In genomic region chr22:41935015-41935908, GRCh38 we compare ENCODE assay signal across 1 cellular context.
TF ChIP-seq lines count a peak whose summit lies in the region.

No MANE protein-coding gene starts in this region.

TF ChIP-seq in SK-N-SH, 30 proteins besides CTCF, POLR2A, EP300 and RAD21:
- TF ChIP-seq REST (IDR thresholded peaks at IDR 0.05; ENCODE audit: low read depth, low read length): no peak
- TF ChIP-seq ELF1 (IDR thresholded peaks at IDR 0.05): no peak
- TF ChIP-seq FOXM1 (IDR thresholded peaks at IDR 0.05; ENCODE audit: low read depth): no peak
- TF ChIP-seq MXI1 (IDR thresholded peaks at IDR 0.05; ENCODE audit: low read depth, low read length): no peak
- no peak for TF ChIP-seq SIN3A (IDR thresholded peaks at IDR 0.05; ENCODE audit: borderline replicate concordance, low read depth, low read length)
- TF ChIP-seq YY1 (IDR thresholded peaks at IDR 0.05; ENCODE audit: low read depth): no peak
- TF ChIP-seq RCOR1 (IDR thresholded peaks at IDR 0.05; ENCODE audit: low read length): no peak
- TF ChIP-seq IRF3 (IDR thresholded peaks at IDR 0.05; ENCODE audit: low read depth, low read length): no peak
- TF ChIP-seq MAX (IDR thresholded peaks at IDR 0.05; ENCODE audit: low read depth): no peak
- TF ChIP-seq SMC3 (IDR thresholded peaks at IDR 0.05; ENCODE audit: low read depth, low read length): no peak
- no peak for TF ChIP-seq NRF1 (IDR thresholded peaks at IDR 0.05; ENCODE audit: low read depth, low read length)
- TF ChIP-seq TCF12 (IDR thresholded peaks at IDR 0.05): no peak
- TF ChIP-seq USF1 (IDR thresholded peaks at IDR 0.05; ENCODE audit: borderline replicate concordance, low read depth): no peak
- no peak for TF ChIP-seq TEAD4 (IDR thresholded peaks at IDR 0.05; ENCODE audit: borderline replicate concordance, insufficient read depth)
- TF ChIP-seq MEF2A (IDR thresholded peaks at IDR 0.05; ENCODE audit: borderline replicate concordance, low read depth): no peak
- TF ChIP-seq RFX5 (IDR thresholded peaks at IDR 0.05; ENCODE audit: low read length): no peak
- no peak for TF ChIP-seq USF2 (IDR thresholded peaks at IDR 0.05; ENCODE audit: borderline replicate concordance, low read depth, low read length)
